Comparison of ENCODE assay signal across 26 cellular contexts in the genomic region with DNA sequence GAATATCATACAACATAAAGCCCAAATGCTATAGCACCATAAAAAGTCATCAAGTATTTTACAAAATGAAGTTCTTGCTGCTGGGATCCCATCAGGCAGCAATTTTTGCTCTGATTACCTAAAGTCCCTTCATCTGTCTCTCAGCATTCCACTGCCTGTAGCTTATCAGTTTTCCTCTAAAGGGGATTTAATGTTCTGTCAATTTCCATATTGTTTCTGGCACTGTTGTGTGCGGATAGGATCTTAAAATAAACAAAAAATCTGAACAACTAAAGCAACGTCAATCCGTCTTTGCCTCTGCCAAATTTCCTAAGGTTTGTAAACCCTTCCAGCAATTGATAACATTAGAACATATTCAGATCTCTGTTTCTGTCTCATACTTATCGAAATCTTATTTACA.
"Had no signal": no experiment of that assay in that cellular context is flagged by ENCODE, and none has a peak within 500 bp of the region (broad histone marks: within the 10 kb centered on the region; RNA-seq: fewer than 3 reads in every experiment).

No MANE protein-coding gene starts in this region.

- H3K4me1 Mint-ChIP-seq: endodermal cell; memory B cell; naive B cell; naive thymus-derived CD8-positive, alpha-beta T cell had no signal

- H3K4me3 Mint-ChIP-seq: dendritic cell treated with granulocyte-macrophage colony-stimulating factor and Interleukin-4, amounts not matched to agents 40 ng/mL and 50 ng/mL, for 4 days; effector memory CD8-positive, alpha-beta T cell; endodermal cell; immature natural killer cell; memory B cell; naive B cell; naive thymus-derived CD8-positive, alpha-beta T cell had no signal

- H3K4me2 ChIP-seq: hepatocyte had no signal

- H3K27me3 Mint-ChIP-seq: dendritic cell treated with granulocyte-macrophage colony-stimulating factor and Interleukin-4, amounts not matched to agents 40 ng/mL and 50 ng/mL, for 4 days; effector memory CD8-positive, alpha-beta T cell; memory B cell; naive B cell; naive thymus-derived CD8-positive, alpha-beta T cell had no signal

- ATAC-seq: effector memory CD8-positive, alpha-beta T cell; foreskin keratinocyte; gastroesophageal sphincter; heart left ventricle; left cardiac atrium; left lung; left ventricle myocardium superior; lower lobe of right lung; naive thymus-derived CD8-positive, alpha-beta T cell had no signal

- FAIRE-seq: endometrium, frontal cortex, islet of Langerhans, keratinocyte had no signal

- H3K27me3 ChIP-seq: colonic mucosa, esophagus muscularis mucosa, foreskin keratinocyte, gastroesophageal sphincter, heart left ventricle, hepatocyte, left lung had no signal

- H3K9me3 ChIP-seq: colonic mucosa, esophagus muscularis mucosa, gastroesophageal sphincter, heart left ventricle, left lung, lower lobe of right lung had no signal

- H3K4me1 ChIP-seq: colonic mucosa, esophagus muscularis mucosa, gastroesophageal sphincter, heart left ventricle, left lung, lower lobe of right lung had no signal

- DNase-seq: colonic mucosa; cortex of kidney; effector CD8-positive, alpha-beta T cell; effector memory CD8-positive, alpha-beta T cell; endodermal cell; foreskin keratinocyte; heart left ventricle; hypothalamus; immature natural killer cell; left cardiac atrium; left lung; left ventricle myocardium superior; lower lobe of right lung; mesendoderm; midbrain; naive B cell; naive thymus-derived CD8-positive, alpha-beta T cell had no signal

- H3K4me3 ChIP-seq: colonic mucosa, esophagus muscularis mucosa, gastroesophageal sphincter, heart left ventricle, hepatocyte, left lung, lower lobe of right lung had no signal

- H3K36me3 Mint-ChIP-seq: memory B cell; naive B cell; naive thymus-derived CD8-positive, alpha-beta T cell had no signal

- H3K79me2 ChIP-seq: hepatocyte had no signal

- H3K9me3 Mint-ChIP-seq: endodermal cell had no signal

- H3K36me3 ChIP-seq: colonic mucosa, esophagus muscularis mucosa, gastroesophageal sphincter, heart left ventricle, lower lobe of right lung had no signal

- H2AFZ ChIP-seq: hepatocyte had no signal

- H3K27ac ChIP-seq: colonic mucosa, esophagus muscularis mucosa, foreskin keratinocyte, gastroesophageal sphincter, heart left ventricle, hepatocyte, left lung, lower lobe of right lung had no signal

- H3K27ac Mint-ChIP-seq: dendritic cell treated with granulocyte-macrophage colony-stimulating factor and Interleukin-4, amounts not matched to agents 40 ng/mL and 50 ng/mL, for 4 days; effector memory CD8-positive, alpha-beta T cell; endodermal cell; immature natural killer cell; memory B cell; naive thymus-derived CD8-positive, alpha-beta T cell had no signal
